In the genomic region with DNA sequence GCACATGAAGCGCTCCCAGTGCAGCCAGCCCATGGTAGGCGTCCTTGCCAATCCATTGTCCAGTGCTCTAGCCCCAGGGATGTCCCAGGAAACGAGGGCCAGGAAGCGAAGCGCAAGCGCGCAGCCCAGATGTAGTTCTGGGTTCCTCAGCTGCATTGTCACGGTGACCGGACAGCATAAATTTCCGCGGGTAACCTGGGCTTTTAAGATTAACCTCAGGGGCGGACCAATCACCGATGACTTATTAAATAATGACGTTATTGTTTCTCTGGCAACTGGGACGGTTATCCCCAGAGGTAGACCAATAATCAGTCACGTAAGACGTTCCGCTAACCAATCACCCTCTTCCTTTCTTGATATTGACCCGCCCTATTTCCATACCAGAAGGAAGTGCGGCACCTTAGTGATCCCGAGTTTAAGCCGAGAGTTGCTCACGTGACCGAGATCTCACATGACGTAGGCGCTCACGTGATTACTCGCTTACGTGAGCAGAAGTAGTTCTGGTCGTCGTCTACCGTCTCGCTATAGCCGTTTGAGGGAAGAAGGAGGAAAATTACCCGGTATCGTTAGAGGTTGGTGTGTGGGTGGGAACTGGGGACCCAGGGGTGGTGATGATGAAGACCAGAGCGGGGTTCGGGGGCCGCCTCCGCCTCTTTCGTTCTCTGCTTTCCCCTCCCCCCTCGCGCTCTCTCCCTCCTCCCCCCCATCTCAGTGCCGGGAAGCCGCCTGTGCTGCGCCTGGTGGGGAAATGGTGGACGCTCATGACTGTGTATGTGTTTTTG, we compare ENCODE assay signal across 8 cellular contexts. TPM values are rescaled to one million over a fixed set of nuclear protein-coding genes. Genes with fewer than 3 reads are reported as not detected.
DNase-seq lines count a peak whose midpoint lies in the region; ATAC-seq lines count a peak whose summit lies in the region.

GLA (minus strand) TSS at position 178 of the 782 bp plus-strand sequence; CDS start at position 156, 22 bp downstream.
A gene with protein sequence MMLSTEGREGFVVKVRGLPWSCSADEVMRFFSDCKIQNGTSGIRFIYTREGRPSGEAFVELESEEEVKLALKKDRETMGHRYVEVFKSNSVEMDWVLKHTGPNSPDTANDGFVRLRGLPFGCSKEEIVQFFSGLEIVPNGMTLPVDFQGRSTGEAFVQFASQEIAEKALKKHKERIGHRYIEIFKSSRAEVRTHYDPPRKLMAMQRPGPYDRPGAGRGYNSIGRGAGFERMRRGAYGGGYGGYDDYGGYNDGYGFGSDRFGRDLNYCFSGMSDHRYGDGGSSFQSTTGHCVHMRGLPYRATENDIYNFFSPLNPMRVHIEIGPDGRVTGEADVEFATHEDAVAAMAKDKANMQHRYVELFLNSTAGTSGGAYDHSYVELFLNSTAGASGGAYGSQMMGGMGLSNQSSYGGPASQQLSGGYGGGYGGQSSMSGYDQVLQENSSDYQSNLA (plus strand): TSS at position 475 of the 782 bp plus-strand sequence. CDS start 3,767 bp downstream, outside the sequence.

- no peak within 1 kb of the TSS for H3K4ac ChIP-seq in mesenchymal stem cell (ENCODE audit: low read depth in 1 of 2, low read length in 2 of 2)

- CTCF ChIA-PET in activated CD8-positive, alpha-beta memory T cell treated with anti-CD3 and anti-CD28 coated beads, Interleukin-2, amount 10 ng/mL, durations not matched to agents 7 days and 5 days (lab: Charles Lee) = interaction anchor here (1.0 kb wide), 1 partner anchor 17 kb away, joined by 4 read pairs; the partner anchor contains the start of gene RPL36A

- H3K23ac ChIP-seq in mesenchymal stem cell (ENCODE audit: low read length in 2 of 2) = no peak within 1 kb of the TSS

- H3K4me2 ChIP-seq in mesenchymal stem cell (ENCODE audit: low read length, poor library complexity, severe bottlenecking) = peak within 1 kb of the TSS; percentile 75

- no peak within 1 kb of the TSS for H4K8ac ChIP-seq in mesenchymal stem cell (ENCODE audit: low read length)

- peak within 1 kb of the TSS; percentile 98 for H3K27ac Mint-ChIP-seq in activated CD8-positive, alpha-beta memory T cell treated with anti-CD3 and anti-CD28 coated beads, Interleukin-2, amount 10 ng/mL, durations not matched to agents 7 days and 5 days

- H3K4me3 ChIP-seq in NT2/D1 (ENCODE audit: insufficient read length, low read depth) = peak within 1 kb of the TSS; percentile 93
- H3K4me3 ChIP-seq in endocrine pancreas (ENCODE audit: control insufficient read depth, insufficient read depth, low read length) = peak within 1 kb of the TSS; percentile 93
- H3K4me3 ChIP-seq in mesenchymal stem cell (ENCODE audit: insufficient read depth in 1 of 2, low read depth in 1 of 2, low read length in 2 of 2) = peak within 1 kb of the TSS; percentile 72 to 90

- no peak within 1 kb of the TSS for H2AK5ac ChIP-seq in mesenchymal stem cell (ENCODE audit: low read length, severe bottlenecking)

- 0% methylated on average over 30 of the region's 47 CpGs for WGBS in mesenchymal stem cell

- H3K27me3 Mint-ChIP-seq in activated CD8-positive, alpha-beta memory T cell treated with anti-CD3 and anti-CD28 coated beads, Interleukin-2, amount 10 ng/mL, durations not matched to agents 7 days and 5 days = no peaks in the 10 kb centered on the region

- peak; percentile 91 for ATAC-seq in GM21381 (IDR thresholded peaks at IDR 0.05; ENCODE audit: unreplicated experiment)
- peak; percentile 87 for ATAC-seq in activated CD8-positive, alpha-beta memory T cell treated with anti-CD3 and anti-CD28 coated beads, Interleukin-2, amount 10 ng/mL, durations not matched to agents 7 days and 5 days

- H3K4me3 Mint-ChIP-seq in activated CD8-positive, alpha-beta memory T cell treated with anti-CD3 and anti-CD28 coated beads, Interleukin-2, amount 10 ng/mL, durations not matched to agents 7 days and 5 days = peak within 1 kb of the TSS; percentile 98

- peak within 1 kb of the TSS; percentile 53 for H2AFZ ChIP-seq in mesenchymal stem cell (ENCODE audit: low read depth, low read length)

- peaks cover 27% of the 10 kb centered on the region for H3K36me3 Mint-ChIP-seq in activated CD8-positive, alpha-beta memory T cell treated with anti-CD3 and anti-CD28 coated beads, Interleukin-2, amount 10 ng/mL, durations not matched to agents 7 days and 5 days

- H3K36me3 ChIP-seq in NT2/D1 (ENCODE audit: insufficient read depth, insufficient read length, low read length) (peaks cover 27% of the 10 kb centered on the region), endocrine pancreas (ENCODE audit: control insufficient read depth, insufficient read depth, low read length) (no peaks in the 10 kb centered on the region), mesenchymal stem cell (ENCODE audit: control insufficient read depth in 1 of 2, insufficient read depth in 2 of 2, low read depth in 1 of 2, low read length in 2 of 2) (peaks cover 10 to 12% of the 10 kb centered on the region in 2 experiments)

- peaks cover 31% of the 10 kb centered on the region for H3K4me1 Mint-ChIP-seq in activated CD8-positive, alpha-beta memory T cell treated with anti-CD3 and anti-CD28 coated beads, Interleukin-2, amount 10 ng/mL, durations not matched to agents 7 days and 5 days

- DNase-seq in COLO829 (ENCODE audit: low spot score) (peak; percentile 93), HUDEP-2 (lab: John Stamatoyannopoulos, UW; ENCODE audit: unreplicated experiment in 76 of 76) (peak; percentile 11 to 94 (median 76)), NT2/D1 (ENCODE audit: low read depth, low spot score) (peak; percentile 97), mesenchymal stem cell (peak; percentile 99)
- peak; percentile 94 for DNase-seq in activated CD8-positive, alpha-beta memory T cell treated with anti-CD3 and anti-CD28 coated beads, Interleukin-2, amount 10 ng/mL, durations not matched to agents 7 days and 5 days
- peak; percentile 67 for DNase-seq in stimulated activated CD8-positive, alpha-beta memory T cell treated with anti-CD3 and anti-CD28 coated beads, Interleukin-12 subunit alpha, Interleukin-12 subunit beta, amount 100 ng/mL, for 4 hours (ENCODE audit: low read depth)

- no peak within 1 kb of the TSS for H3K14ac ChIP-seq in mesenchymal stem cell (ENCODE audit: low read length in 2 of 2)

- peak within 1 kb of the TSS; percentile 94 for H2BK5ac ChIP-seq in mesenchymal stem cell (ENCODE audit: low read depth, low read length, poor library complexity, severe bottlenecking)

- H3K18ac ChIP-seq in mesenchymal stem cell (ENCODE audit: low read depth in 1 of 2, low read length in 2 of 2) = peak within 1 kb of the TSS; percentile 62 to 70

- no peaks in the 10 kb centered on the region for H3K27me3 ChIP-seq in NT2/D1 (ENCODE audit: insufficient read depth, insufficient read length)
- no peaks in the 10 kb centered on the region for H3K27me3 ChIP-seq in endocrine pancreas (ENCODE audit: control insufficient read depth, insufficient read depth, low read length)
- H3K27me3 ChIP-seq in mesenchymal stem cell (ENCODE audit: control insufficient read depth in 1 of 2, insufficient read depth in 1 of 2, low read length in 2 of 2) = no peaks in the 10 kb centered on the region

- H3K4me1 ChIP-seq in NT2/D1 (ENCODE audit: insufficient read depth, insufficient read length) = no peaks in the 10 kb centered on the region
- peaks cover 5% of the 10 kb centered on the region for H3K4me1 ChIP-seq in endocrine pancreas (ENCODE audit: control insufficient read depth, insufficient read depth, low read length)
- H3K4me1 ChIP-seq in mesenchymal stem cell (ENCODE audit: control insufficient read depth, insufficient read depth, low read depth, low read length) = no peaks in the 10 kb centered on the region

- no peaks in the 10 kb centered on the region for H3K9me3 Mint-ChIP-seq in activated CD8-positive, alpha-beta memory T cell treated with anti-CD3 and anti-CD28 coated beads, Interleukin-2, amount 10 ng/mL, durations not matched to agents 7 days and 5 days (ENCODE audit: low read depth)

- no peaks in the 10 kb centered on the region for H3K9me3 ChIP-seq in NT2/D1 (ENCODE audit: insufficient read depth, low read length)
- H3K9me3 ChIP-seq in endocrine pancreas (ENCODE audit: control insufficient read depth, low read length) = no peaks in the 10 kb centered on the region
- H3K9me3 ChIP-seq in mesenchymal stem cell (ENCODE audit: control insufficient read depth, low read length) = no peaks in the 10 kb centered on the region

- peak within 1 kb of the TSS; percentile 39 for H4K91ac ChIP-seq in mesenchymal stem cell (ENCODE audit: low read length)

- H3K9ac ChIP-seq in NT2/D1 (ENCODE audit: insufficient read length, low read depth) = peak within 1 kb of the TSS; percentile 96
- H3K9ac ChIP-seq in endocrine pancreas (ENCODE audit: control insufficient read depth, insufficient read depth, low read length) = peak within 1 kb of the TSS; percentile 72
- peak within 1 kb of the TSS; percentile 95 for H3K9ac ChIP-seq in mesenchymal stem cell (ENCODE audit: low read length)

- H2BK120ac ChIP-seq in mesenchymal stem cell (ENCODE audit: low read depth, low read length) = no peak within 1 kb of the TSS

- peak within 1 kb of the TSS; percentile 96 for H3K27ac ChIP-seq in mesenchymal stem cell (ENCODE audit: low read length, poor library complexity, severe bottlenecking)

- no peak within 1 kb of the TSS for H2BK15ac ChIP-seq in mesenchymal stem cell (ENCODE audit: low read depth, poor library complexity, severe bottlenecking)

- H3K79me1 ChIP-seq in mesenchymal stem cell (replicated peaks; ENCODE audit: low read length, poor library complexity, severe bottlenecking) = peaks cover 1% of the 10 kb centered on the region

- H2BK12ac ChIP-seq in mesenchymal stem cell (ENCODE audit: low read length in 2 of 2) = no peak within 1 kb of the TSS

RNA-seq across cellular contexts. Expression of gene GLA, which starts in this region (rescaled TPM):
- total RNA-seq in activated CD8-positive, alpha-beta memory T cell treated with anti-CD3 and anti-CD28 coated beads, Interleukin-2, amount 10 ng/mL, durations not matched to agents 7 days and 5 days = 10 to 100 TPM; 40.2 to 60.4 TPM
- 66.5 TPM for polyA plus RNA-seq in mesenchymal stem cell (2013, experiment 1 of 2)
- 71.3 TPM for polyA plus RNA-seq in mesenchymal stem cell (2013, experiment 2 of 2)

RNA-seq across cellular contexts. Expression of the second gene that starts in this region (rescaled TPM):
- 10 to 100 TPM; 30.7 to 31.2 TPM for total RNA-seq in activated CD8-positive, alpha-beta memory T cell treated with anti-CD3 and anti-CD28 coated beads, Interleukin-2, amount 10 ng/mL, durations not matched to agents 7 days and 5 days
- polyA plus RNA-seq in mesenchymal stem cell (2013, experiment 1 of 2) = 58.6 TPM
- 60.5 TPM for polyA plus RNA-seq in mesenchymal stem cell (2013, experiment 2 of 2)

Comparison
In these comparisons a context has a peak if more than half of its experiments do, and no peak if none do; other contexts are left out.
1. Peak in every context shown above with its lines: DNase-seq, ATAC-seq, H3K4me3 ChIP-seq and H3K27ac ChIP-seq.